In the genomic region with DNA sequence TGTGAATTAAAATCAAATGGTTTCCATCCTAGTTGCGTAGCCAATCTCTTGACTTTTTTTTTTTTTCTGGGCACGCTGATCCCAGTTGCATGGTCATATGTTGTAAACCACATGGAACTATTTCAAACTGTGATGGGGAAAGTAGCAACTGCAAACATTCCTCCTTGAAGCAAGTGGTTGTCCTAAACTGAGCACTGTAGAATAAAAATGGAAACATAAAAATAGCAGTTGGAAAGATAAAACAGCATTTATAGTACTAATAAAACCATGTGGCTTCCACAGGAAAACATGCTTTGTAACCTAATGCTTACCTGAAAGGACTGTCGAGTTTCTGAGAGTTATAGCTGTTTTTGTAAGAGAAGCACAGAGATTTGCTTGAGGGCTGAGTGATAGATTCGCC, we compare ENCODE assay signal across 26 cellular contexts.
A peak's percentile ranks its signal among the peaks of the same experiment; 100 is the strongest.
DNase-seq lines count a peak whose midpoint lies in the region; ATAC-seq and TF ChIP-seq lines count a peak whose summit lies in the region.
"Had no signal": no experiment of that assay in that cellular context is flagged by ENCODE, and none has a peak within 500 bp of the region (broad histone marks: within the 10 kb centered on the region; RNA-seq: fewer than 3 reads in every experiment).

No MANE protein-coding gene starts in this region.

- H3K79me2 ChIP-seq in SK-N-SH (ENCODE audit: insufficient read depth): peaks cover 100% of the 10 kb centered on the region

- no peak overlapping the region for H3K4me2 ChIP-seq in SK-N-SH
- H3K4me2 ChIP-seq: neural progenitor cell had no signal

- no peak for TF ChIP-seq CTCF in SK-N-SH (IDR thresholded peaks at IDR 0.05)
- TF ChIP-seq CTCF in HEK293 (tag by site-specific recombination; IDR thresholded peaks at IDR 0.05): no peak

- TF ChIP-seq RAD21 in SK-N-SH (IDR thresholded peaks at IDR 0.05; ENCODE audit: low read length): no peak

- H3K27ac Mint-ChIP-seq in CD4-positive, alpha-beta memory T cell: no peak overlapping the region
- H3K27ac Mint-ChIP-seq: activated CD4-positive, alpha-beta T cell treated with anti-CD3 and anti-CD28 coated beads, Interleukin-2, amount 10 ng/mL, durations not matched to agents 7 days and 5 days; activated CD8-positive, alpha-beta memory T cell treated with anti-CD3 and anti-CD28 coated beads, Interleukin-2, amount 10 ng/mL, durations not matched to agents 7 days and 5 days; activated naive CD4-positive, alpha-beta T cell treated with anti-CD3 and anti-CD28 coated beads, Interleukin-2, amount 50 U/mL, for 72 hours; effector memory CD8-positive, alpha-beta T cell; neural progenitor cell; stimulated activated naive CD8-positive, alpha-beta T cell treated with anti-CD3 and anti-CD28 coated beads, Interleukin-15, amount 100 ng/mL, for 72 hours; T-helper 17 cell had no signal

- no peaks in the 10 kb centered on the region for H3K9me2 ChIP-seq in SK-N-SH

- H3F3A ChIP-seq in SK-N-SH (replicated peaks; ENCODE audit: insufficient read depth): peaks cover 51% of the 10 kb centered on the region

- TF ChIP-seq EP300 in SK-N-SH (IDR thresholded peaks at IDR 0.05; ENCODE audit: borderline replicate concordance in 1 of 2, low read depth in 1 of 2, low read length in 1 of 2): no peak

- no peak overlapping the region for H3K4me3 Mint-ChIP-seq in CD4-positive, alpha-beta memory T cell
- H3K4me3 Mint-ChIP-seq: activated CD4-positive, alpha-beta T cell treated with anti-CD3 and anti-CD28 coated beads, Interleukin-2, amount 10 ng/mL, durations not matched to agents 7 days and 5 days; activated CD8-positive, alpha-beta memory T cell treated with anti-CD3 and anti-CD28 coated beads, Interleukin-2, amount 10 ng/mL, durations not matched to agents 7 days and 5 days; effector memory CD8-positive, alpha-beta T cell; neural progenitor cell; stimulated activated naive CD8-positive, alpha-beta T cell treated with anti-CD3 and anti-CD28 coated beads, Interleukin-15, amount 100 ng/mL, for 72 hours; T-helper 17 cell had no signal

- no peak for ATAC-seq in SK-N-SH treated with all-trans-retinoic acid at 6 μM for 48 hours
- ATAC-seq: activated CD8-positive, alpha-beta memory T cell treated with anti-CD3 and anti-CD28 coated beads, Interleukin-2, amount 10 ng/mL, durations not matched to agents 7 days and 5 days; activated naive CD4-positive, alpha-beta T cell treated with anti-CD3 and anti-CD28 coated beads, Interleukin-2, amount 50 U/mL, for 72 hours; effector memory CD8-positive, alpha-beta T cell; esophagus mucosa; left colon; stimulated activated naive CD8-positive, alpha-beta T cell treated with anti-CD3 and anti-CD28 coated beads, Interleukin-15, amount 100 ng/mL, for 72 hours; T-helper 17 cell had no signal

- peaks cover 0 to 4% of the 10 kb centered on the region in 2 donors for H3K36me3 Mint-ChIP-seq in CD4-positive, alpha-beta memory T cell
- H3K36me3 Mint-ChIP-seq: activated CD8-positive, alpha-beta memory T cell treated with anti-CD3 and anti-CD28 coated beads, Interleukin-2, amount 10 ng/mL, durations not matched to agents 7 days and 5 days; activated naive CD4-positive, alpha-beta T cell treated with anti-CD3 and anti-CD28 coated beads, Interleukin-2, amount 50 U/mL, for 72 hours; neural progenitor cell had no signal

- no peak overlapping the region for H2AFZ ChIP-seq in SK-N-SH (ENCODE audit: low read depth)
- H2AFZ ChIP-seq: neural progenitor cell had no signal

- peaks cover 27% of the 10 kb centered on the region; the same call in 1 of the 2 replicates for H4K20me1 ChIP-seq in SK-N-SH (ENCODE audit: insufficient read depth)

- H3K27ac ChIP-seq in SK-N-SH (ENCODE audit: low read depth in 2 of 2, low read length in 1 of 2) (peak overlapping the region; percentile 3 to 89; a peak in 1 of 4 replicates), HEK293 (ENCODE audit: extremely low read depth, low read depth, low read length) (peak overlapping the region; percentile 17; the same call in 1 of the 2 replicates), rectal smooth muscle tissue (ENCODE audit: low read depth, low read length) (peak overlapping the region; percentile 43)
- H3K27ac ChIP-seq in CD4-positive, alpha-beta memory T cell (ENCODE audit: low read depth, low read length): no peak overlapping the region
- H3K27ac ChIP-seq: neural progenitor cell, spleen, tibial nerve had no signal

- DNase-seq in SK-N-SH (no peak), fibroblast of gingiva (ENCODE audit: low read depth) (peak; percentile 50), head of caudate nucleus (no peak)
- DNase-seq in CD4-positive, alpha-beta memory T cell: no peak
- DNase-seq in activated CD8-positive, alpha-beta memory T cell treated with anti-CD3 and anti-CD28 coated beads, Interleukin-2, amount 50 U/mL, for 48 hours: no peak
- DNase-seq: activated CD4-positive, alpha-beta T cell treated with anti-CD3 and anti-CD28 coated beads, Interleukin-2, amount 10 ng/mL, durations not matched to agents 7 days and 5 days; activated CD8-positive, alpha-beta memory T cell treated with anti-CD3 and anti-CD28 coated beads, Interleukin-2, amount 10 ng/mL, durations not matched to agents 7 days and 5 days; Caco-2; effector memory CD8-positive, alpha-beta T cell; EL; left colon; MG63; NCI-H1417 treated with DMSO at 0.1 percent for 48 hours; NCI-H2107; NCI-H510A; spleen; stimulated activated CD4-positive, alpha-beta T cell treated with anti-CD3 and anti-CD28 coated beads, Interleukin-4, amount 100 ng/mL, for 24 hours; stimulated activated naive CD8-positive, alpha-beta T cell treated with anti-CD3 and anti-CD28 coated beads, Interleukin-15, amount 100 ng/mL, for 72 hours; T-helper 17 cell had no signal

- H3K9me3 Mint-ChIP-seq in CD4-positive, alpha-beta memory T cell: peaks cover 0 to 2% (median 0%) of the 10 kb centered on the region in 8 donors
- H3K9me3 Mint-ChIP-seq: activated CD4-positive, alpha-beta T cell treated with anti-CD3 and anti-CD28 coated beads, Interleukin-2, amount 10 ng/mL, durations not matched to agents 7 days and 5 days; activated naive CD4-positive, alpha-beta T cell treated with anti-CD3 and anti-CD28 coated beads, Interleukin-2, amount 50 U/mL, for 72 hours; effector memory CD8-positive, alpha-beta T cell; neural progenitor cell; stimulated activated naive CD8-positive, alpha-beta T cell treated with anti-CD3 and anti-CD28 coated beads, Interleukin-15, amount 100 ng/mL, for 72 hours had no signal

- H3K9ac ChIP-seq in SK-N-SH: no peak overlapping the region
- no peak overlapping the region for H3K9ac ChIP-seq in rectal smooth muscle tissue (ENCODE audit: low read length)
- H3K9ac ChIP-seq: neural progenitor cell had no signal

- no peak overlapping the region for H3K4me3 ChIP-seq in SK-N-SH (ENCODE audit: low read depth in 2 of 2, low read length in 1 of 2)
- H3K4me3 ChIP-seq in HEK293 (ENCODE audit: low read depth, low read length): no peak overlapping the region
- no peak overlapping the region for H3K4me3 ChIP-seq in rectal smooth muscle tissue (ENCODE audit: low read length)
- no peak overlapping the region for H3K4me3 ChIP-seq in CD4-positive, alpha-beta memory T cell (ENCODE audit: low read length in 2 of 2)
- H3K4me3 ChIP-seq: MG63, neural progenitor cell, spleen, tibial nerve had no signal

- no peaks in the 10 kb centered on the region for H3K27me3 ChIP-seq in SK-N-SH (ENCODE audit: insufficient read depth)
- H3K27me3 ChIP-seq in rectal smooth muscle tissue (ENCODE audit: control insufficient read depth, insufficient read depth, low read length): no peaks in the 10 kb centered on the region
- H3K27me3 ChIP-seq in CD4-positive, alpha-beta memory T cell (ENCODE audit: insufficient read depth, low read length): peaks cover 3% of the 10 kb centered on the region
- H3K27me3 ChIP-seq: MG63, neural progenitor cell, spleen, tibial nerve had no signal

- intact Hi-C loops in CD4-positive, alpha-beta memory T cell (cut with micrococcal nuclease): no loop called here
- intact Hi-C loops in head of caudate nucleus (cut with DNase I): no loop called here

- no peaks in the 10 kb centered on the region for H3K4me1 Mint-ChIP-seq in CD4-positive, alpha-beta memory T cell
- H3K4me1 Mint-ChIP-seq: activated CD4-positive, alpha-beta T cell treated with anti-CD3 and anti-CD28 coated beads, Interleukin-2, amount 10 ng/mL, durations not matched to agents 7 days and 5 days; activated CD8-positive, alpha-beta memory T cell treated with anti-CD3 and anti-CD28 coated beads, Interleukin-2, amount 10 ng/mL, durations not matched to agents 7 days and 5 days; stimulated activated naive CD8-positive, alpha-beta T cell treated with anti-CD3 and anti-CD28 coated beads, Interleukin-15, amount 100 ng/mL, for 72 hours had no signal

- CTCF ChIA-PET in SK-N-SH (lab: Yijun Ruan, JAX): interaction anchor here (1.0 to 1.6 kb wide), 3 partner anchors 14 to 515 kb away, joined by 3 to 4 read pairs (median 3); no protein-coding TSS in a partner anchor
- CTCF ChIA-PET in HEK293 (lab: Yijun Ruan, JAX): interaction anchor here (1.0 kb wide), 1 partner anchor 674 kb away, joined by 3 read pairs; no protein-coding TSS in a partner anchor
- CTCF ChIA-PET in CD4-positive, alpha-beta memory T cell (lab: Charles Lee; ENCODE audit: partially characterized antibody): no interaction called here

- 94% methylated on average over 4 of the region's 4 CpGs for WGBS in SK-N-SH (ENCODE audit: low lambda C conversion rate)

- H3K4me1 ChIP-seq in SK-N-SH (ENCODE audit: control insufficient read depth in 1 of 2, insufficient read depth in 2 of 2, low read depth in 1 of 2, low read length in 1 of 2): peaks cover 23 to 49% of the 10 kb centered on the region in 2 experiments
- H3K4me1 ChIP-seq in HEK293 (ENCODE audit: control insufficient read depth, insufficient read depth, low read length): peaks cover 38% of the 10 kb centered on the region
- peaks cover 26% of the 10 kb centered on the region for H3K4me1 ChIP-seq in rectal smooth muscle tissue (ENCODE audit: control insufficient read depth, insufficient read depth, low read length)
- H3K4me1 ChIP-seq in CD4-positive, alpha-beta memory T cell (ENCODE audit: insufficient read depth, low read length): no peaks in the 10 kb centered on the region
- H3K4me1 ChIP-seq: Caco-2 had no signal

- POLR2A ChIA-PET in SK-N-SH (lab: Yijun Ruan, JAX) (no interaction called here), HEK293 (lab: Yijun Ruan, JAX) (no interaction called here)
- POLR2A ChIA-PET in CD4-positive, alpha-beta memory T cell (lab: Charles Lee; ENCODE audit: partially characterized antibody): no interaction called here

- H3K36me3 ChIP-seq in SK-N-SH (replicated peaks in 1 of 2; ENCODE audit: control insufficient read depth in 1 of 2, insufficient read depth in 2 of 2, low read length in 1 of 2): peaks cover 0 to 2% of the 10 kb centered on the region in 2 experiments
- no peaks in the 10 kb centered on the region for H3K36me3 ChIP-seq in HEK293 (ENCODE audit: control insufficient read depth in 2 of 2, insufficient read depth in 1 of 2, low read length in 2 of 2)
- H3K36me3 ChIP-seq in rectal smooth muscle tissue (ENCODE audit: control insufficient read depth, insufficient read depth, low read length): no peaks in the 10 kb centered on the region
- H3K36me3 ChIP-seq in CD4-positive, alpha-beta memory T cell (ENCODE audit: insufficient read depth, low read length): no peaks in the 10 kb centered on the region
- H3K36me3 ChIP-seq: MG63, neural progenitor cell, spleen, tibial nerve had no signal

- peaks cover 4 to 9% of the 10 kb centered on the region in 2 donors for H3K27me3 Mint-ChIP-seq in CD4-positive, alpha-beta memory T cell

- H3K9me3 ChIP-seq in SK-N-SH (no peaks in the 10 kb centered on the region), HEK293 (ENCODE audit: control insufficient read depth, insufficient read depth, low read depth, low read length) (no peaks in the 10 kb centered on the region)
- no peaks in the 10 kb centered on the region for H3K9me3 ChIP-seq in CD4-positive, alpha-beta memory T cell (ENCODE audit: control insufficient read depth in 1 of 2, low read length in 2 of 2)
- H3K9me3 ChIP-seq: Caco-2, MG63, spleen, tibial nerve had no signal
